16 cellular contexts compared by ENCODE assay signal in the genomic region with DNA sequence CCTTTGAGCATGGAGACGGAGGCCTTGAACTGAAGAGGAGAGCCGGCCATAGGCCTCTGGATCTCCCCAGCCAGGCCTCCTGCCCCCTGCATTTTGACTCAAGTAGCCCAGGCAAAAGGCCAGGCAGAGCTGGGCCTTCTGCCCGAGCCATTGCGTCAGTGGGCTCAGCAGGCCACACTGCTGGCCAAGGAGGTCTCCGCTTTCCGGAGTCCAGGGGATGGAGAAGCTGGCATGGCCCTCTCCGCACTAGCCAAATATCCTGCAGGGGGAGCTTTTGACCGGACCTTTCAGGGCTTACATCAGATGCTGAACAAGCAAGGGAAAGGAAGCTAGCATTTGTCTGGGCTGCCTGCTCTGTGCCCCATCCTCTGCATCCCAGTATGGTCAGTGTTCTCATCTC.
DNase-seq lines count a peak whose midpoint lies in the region; ATAC-seq and TF ChIP-seq lines count a peak whose summit lies in the region.
"Had no signal": no experiment of that assay in that cellular context is flagged by ENCODE, and none has a peak within 500 bp of the region (broad histone marks: within the 10 kb centered on the region; RNA-seq: fewer than 3 reads in every experiment).

No MANE protein-coding gene starts in this region.

- no peak overlapping the region for H3K27ac Mint-ChIP-seq in GM23338
- H3K27ac Mint-ChIP-seq in activated T-cell treated with anti-CD3 and anti-CD28 coated beads, Interleukin-2, amount 50 U/mL, for 72 hours = no peak overlapping the region
- no peak overlapping the region for H3K27ac Mint-ChIP-seq in activated T-helper 1 cell treated with anti-CD3 and anti-CD28 coated beads, Interleukin-12 subunit alpha, Interleukin-12 subunit beta, Interleukin-2, Interleukin-4 antibody, amounts not matched to agents 30 ng/mL and 10 ng/mL and 1 ng/mL, durations not matched to agents 14 hours and 24 hours and 36 hours
- H3K27ac Mint-ChIP-seq: activated naive CD8-positive, alpha-beta T cell treated with anti-CD3 and anti-CD28 coated beads, Interleukin-2, amount 10 ng/mL, durations not matched to agents 7 days and 5 days; T-cell had no signal

- H3K27me3 ChIP-seq in GM23338 (ENCODE audit: insufficient read depth) (no peaks in the 10 kb centered on the region), psoas muscle (ENCODE audit: insufficient read depth in 3 of 3, low read length in 2 of 3) (no peaks in the 10 kb centered on the region), uterus (no peaks in the 10 kb centered on the region)
- H3K27me3 ChIP-seq: Peyer's patch had no signal

- H3K4me3 ChIP-seq in GM23338 (no peak overlapping the region), astrocyte of the cerebellum (ENCODE audit: low read depth, low read length) (no peak overlapping the region), psoas muscle (no peak overlapping the region), uterus (no peak overlapping the region)
- H3K4me3 ChIP-seq: Peyer's patch had no signal

- H3K4me1 ChIP-seq in GM23338 (ENCODE audit: insufficient read depth) (no peaks in the 10 kb centered on the region), psoas muscle (no peaks in the 10 kb centered on the region), uterus (no peaks in the 10 kb centered on the region)
- H3K4me1 ChIP-seq: Peyer's patch had no signal

- ATAC-seq in GM23338 (peak; percentile 84), psoas muscle (peak; percentile 76 to 89 (median 81)), GM21360 (IDR thresholded peaks at IDR 0.05; ENCODE audit: unreplicated experiment) (no peak)
- no peak for ATAC-seq in activated T-cell treated with anti-CD3 and anti-CD28 coated beads, Interleukin-2, amount 50 U/mL, for 72 hours (replicated peaks in 1 of 2)
- ATAC-seq: T-cell had no signal

- TF ChIP-seq CTCF in GM23338 (conservative IDR thresholded peaks at IDR 0.05; ENCODE audit: low read depth in 2 of 2) = peak; percentile 48 to 72
- TF ChIP-seq CTCF in astrocyte of the cerebellum (IDR thresholded peaks at IDR 0.05; ENCODE audit: low read depth, low read length, missing control alignments) = peak; percentile 20
- no peak for TF ChIP-seq CTCF in psoas muscle (IDR thresholded peaks at IDR 0.05)
- TF ChIP-seq CTCF in uterus (IDR thresholded peaks at IDR 0.05) = no peak

- H4K20me1 ChIP-seq in GM23338 (replicated peaks; ENCODE audit: insufficient read depth) = no peaks in the 10 kb centered on the region

- WGBS in psoas muscle, 3 donors = 22 to 31% (median 26%) methylated on average over 8 of the region's 8 CpGs

- no peak overlapping the region for H3K4me2 ChIP-seq in GM23338

- H3K9me3 ChIP-seq in psoas muscle (no peaks in the 10 kb centered on the region), uterus (no peaks in the 10 kb centered on the region)
- H3K9me3 ChIP-seq: Peyer's patch had no signal

- H3K36me3 Mint-ChIP-seq in GM23338 (ENCODE audit: low read depth) = no peaks in the 10 kb centered on the region
- H3K36me3 Mint-ChIP-seq in activated T-cell treated with anti-CD3 and anti-CD28 coated beads, Interleukin-2, amount 50 U/mL, for 72 hours (ENCODE audit: insufficient read depth in 2 of 2) = no peaks in the 10 kb centered on the region
- no peaks in the 10 kb centered on the region for H3K36me3 Mint-ChIP-seq in activated T-helper 1 cell treated with anti-CD3 and anti-CD28 coated beads, Interleukin-12 subunit alpha, Interleukin-12 subunit beta, Interleukin-2, Interleukin-4 antibody, amounts not matched to agents 30 ng/mL and 10 ng/mL and 1 ng/mL, durations not matched to agents 14 hours and 24 hours and 36 hours (ENCODE audit: low read depth)
- H3K36me3 Mint-ChIP-seq: activated naive CD8-positive, alpha-beta T cell treated with anti-CD3 and anti-CD28 coated beads, Interleukin-2, amount 10 ng/mL, durations not matched to agents 7 days and 5 days; T-cell had no signal

- intact Hi-C loops in psoas muscle (cut with DNase I) (no loop called here), uterus (cut with DNase I; ENCODE audit: low total_unique reads) (no loop called here)
- intact Hi-C loops in activated T-helper 1 cell treated with anti-CD3 and anti-CD28 coated beads, Interleukin-12 subunit alpha, Interleukin-12 subunit beta, Interleukin-2, Interleukin-4 antibody, amounts not matched to agents 30 ng/mL and 10 ng/mL and 1 ng/mL, durations not matched to agents 14 hours and 24 hours and 36 hours (cut with micrococcal nuclease) = no loop called here

- H3K79me2 ChIP-seq in GM23338 (replicated peaks; ENCODE audit: insufficient read depth) = no peaks in the 10 kb centered on the region

- H3K27me3 Mint-ChIP-seq in GM23338 (ENCODE audit: insufficient read depth, low read depth, poor library complexity) = no peaks in the 10 kb centered on the region
- no peaks in the 10 kb centered on the region for H3K27me3 Mint-ChIP-seq in activated T-cell treated with anti-CD3 and anti-CD28 coated beads, Interleukin-2, amount 50 U/mL, for 72 hours (ENCODE audit: low read depth)
- no peaks in the 10 kb centered on the region for H3K27me3 Mint-ChIP-seq in activated T-helper 1 cell treated with anti-CD3 and anti-CD28 coated beads, Interleukin-12 subunit alpha, Interleukin-12 subunit beta, Interleukin-2, Interleukin-4 antibody, amounts not matched to agents 30 ng/mL and 10 ng/mL and 1 ng/mL, durations not matched to agents 14 hours and 24 hours and 36 hours (ENCODE audit: insufficient read depth)
- H3K27me3 Mint-ChIP-seq: activated naive CD8-positive, alpha-beta T cell treated with anti-CD3 and anti-CD28 coated beads, Interleukin-2, amount 10 ng/mL, durations not matched to agents 7 days and 5 days; T-cell had no signal

- H3K27ac ChIP-seq in GM23338 (ENCODE audit: low read depth) (no peak overlapping the region), psoas muscle (no peak overlapping the region), uterus (no peak overlapping the region)
- H3K27ac ChIP-seq: Peyer's patch had no signal

- H3K9me3 Mint-ChIP-seq in GM23338 = no peaks in the 10 kb centered on the region
- peaks cover 0 to 2% of the 10 kb centered on the region in 2 donors for H3K9me3 Mint-ChIP-seq in activated T-cell treated with anti-CD3 and anti-CD28 coated beads, Interleukin-2, amount 50 U/mL, for 72 hours
- H3K9me3 Mint-ChIP-seq in activated T-helper 1 cell treated with anti-CD3 and anti-CD28 coated beads, Interleukin-12 subunit alpha, Interleukin-12 subunit beta, Interleukin-2, Interleukin-4 antibody, amounts not matched to agents 30 ng/mL and 10 ng/mL and 1 ng/mL, durations not matched to agents 14 hours and 24 hours and 36 hours = peaks cover 3% of the 10 kb centered on the region
- H3K9me3 Mint-ChIP-seq: activated naive CD8-positive, alpha-beta T cell treated with anti-CD3 and anti-CD28 coated beads, Interleukin-2, amount 10 ng/mL, durations not matched to agents 7 days and 5 days had no signal

- in situ Hi-C loops in astrocyte of the cerebellum (cut with HindIII; ENCODE audit: low sequenced_read_pairs) = no loop called here

- H3K36me3 ChIP-seq in GM23338 (ENCODE audit: insufficient read depth) (no peaks in the 10 kb centered on the region), psoas muscle (ENCODE audit: insufficient read depth in 1 of 2, low read depth in 1 of 2) (no peaks in the 10 kb centered on the region), uterus (no peaks in the 10 kb centered on the region)
- H3K36me3 ChIP-seq: Peyer's patch had no signal

- no peaks in the 10 kb centered on the region for H3K4me1 Mint-ChIP-seq in GM23338
- no peaks in the 10 kb centered on the region for H3K4me1 Mint-ChIP-seq in activated T-cell treated with anti-CD3 and anti-CD28 coated beads, Interleukin-2, amount 50 U/mL, for 72 hours (ENCODE audit: low read depth)
- no peaks in the 10 kb centered on the region for H3K4me1 Mint-ChIP-seq in activated T-helper 1 cell treated with anti-CD3 and anti-CD28 coated beads, Interleukin-12 subunit alpha, Interleukin-12 subunit beta, Interleukin-2, Interleukin-4 antibody, amounts not matched to agents 30 ng/mL and 10 ng/mL and 1 ng/mL, durations not matched to agents 14 hours and 24 hours and 36 hours (ENCODE audit: low read depth)
- H3K4me1 Mint-ChIP-seq: activated naive CD8-positive, alpha-beta T cell treated with anti-CD3 and anti-CD28 coated beads, Interleukin-2, amount 10 ng/mL, durations not matched to agents 7 days and 5 days; T-cell had no signal

- TF ChIP-seq POLR2A in uterus (IDR thresholded peaks at IDR 0.05) = no peak

- H2AFZ ChIP-seq in GM23338 = no peak overlapping the region

- H3K9me2 ChIP-seq in GM23338 (ENCODE audit: insufficient read depth) = 0 out of 2 replicates have a peak, but pooled peaks cover 3% of the 10 kb centered on the region

- no peak overlapping the region for H3K4me3 Mint-ChIP-seq in GM23338
- H3K4me3 Mint-ChIP-seq in activated T-cell treated with anti-CD3 and anti-CD28 coated beads, Interleukin-2, amount 50 U/mL, for 72 hours = no peak overlapping the region
- H3K4me3 Mint-ChIP-seq in activated T-helper 1 cell treated with anti-CD3 and anti-CD28 coated beads, Interleukin-12 subunit alpha, Interleukin-12 subunit beta, Interleukin-2, Interleukin-4 antibody, amounts not matched to agents 30 ng/mL and 10 ng/mL and 1 ng/mL, durations not matched to agents 14 hours and 24 hours and 36 hours = no peak overlapping the region
- H3K4me3 Mint-ChIP-seq: activated naive CD8-positive, alpha-beta T cell treated with anti-CD3 and anti-CD28 coated beads, Interleukin-2, amount 10 ng/mL, durations not matched to agents 7 days and 5 days; T-cell had no signal

- DNase-seq in GM23338 (ENCODE audit: low spot score) (peak; percentile 60), astrocyte of the cerebellum (ENCODE audit: low read depth) (peak; percentile 24), hypothalamus (lab: John Stamatoyannopoulos, UW) (peak in 46 of 51 donors; percentile 1 to 87 (median 52)), psoas muscle (peak; percentile 56 to 77), uterus (no peak)
- DNase-seq in activated T-cell treated with anti-CD3 and anti-CD28 coated beads, Interleukin-2, amount 50 U/mL, for 72 hours = no peak
- DNase-seq in activated T-helper 1 cell treated with anti-CD3 and anti-CD28 coated beads, Interleukin-12 subunit alpha, Interleukin-12 subunit beta, Interleukin-2, Interleukin-4 antibody, amounts not matched to agents 30 ng/mL and 10 ng/mL and 1 ng/mL, durations not matched to agents 14 hours and 24 hours and 36 hours (ENCODE audit: low spot score) = no peak
- DNase-seq: activated CD4-positive, alpha-beta T cell treated with anti-CD3 and anti-CD28 coated beads for 1 hour; activated CD8-positive, alpha-beta memory T cell treated with anti-CD3 and anti-CD28 coated beads, Interleukin-2, amount 50 U/mL, for 48 hours; activated naive CD8-positive, alpha-beta T cell treated with anti-CD3 and anti-CD28 coated beads, Interleukin-2, amount 10 ng/mL, durations not matched to agents 7 days and 5 days; DMS79; erythroblast; MV-4-11; Peyer's patch; T-cell had no signal

- no peaks in the 10 kb centered on the region for H3F3A ChIP-seq in GM23338 (replicated peaks; ENCODE audit: low read depth)

Comparison
In these comparisons a context has a peak if more than half of its experiments do, and no peak if none do; other contexts are left out.
1. ATAC-seq: peak in GM23338 (single experiment) and psoas muscle (4 of 4); none in activated T-cell treated with anti-CD3 and anti-CD28 coated beads, Interleukin-2, amount 50 U/mL, for 72 hours (0 of 2) and GM21360 (single experiment).
2. DNase-seq: peak in GM23338 (single experiment), astrocyte of the cerebellum (single experiment), hypothalamus (46 of 51) and psoas muscle (2 of 2); none in activated T-cell treated with anti-CD3 and anti-CD28 coated beads, Interleukin-2, amount 50 U/mL, for 72 hours (0 of 2), uterus (0 of 2) and activated T-helper 1 cell treated with anti-CD3 and anti-CD28 coated beads, Interleukin-12 subunit alpha, Interleukin-12 subunit beta, Interleukin-2, Interleukin-4 antibody, amounts not matched to agents 30 ng/mL and 10 ng/mL and 1 ng/mL, durations not matched to agents 14 hours and 24 hours and 36 hours (single experiment).
3. CTCF ChIP-seq: peak in GM23338 (2 of 2) and astrocyte of the cerebellum (single experiment); none in psoas muscle (single experiment) and uterus (0 of 4).